ENCODE assay signal across 1 cellular context in the genomic region with DNA sequence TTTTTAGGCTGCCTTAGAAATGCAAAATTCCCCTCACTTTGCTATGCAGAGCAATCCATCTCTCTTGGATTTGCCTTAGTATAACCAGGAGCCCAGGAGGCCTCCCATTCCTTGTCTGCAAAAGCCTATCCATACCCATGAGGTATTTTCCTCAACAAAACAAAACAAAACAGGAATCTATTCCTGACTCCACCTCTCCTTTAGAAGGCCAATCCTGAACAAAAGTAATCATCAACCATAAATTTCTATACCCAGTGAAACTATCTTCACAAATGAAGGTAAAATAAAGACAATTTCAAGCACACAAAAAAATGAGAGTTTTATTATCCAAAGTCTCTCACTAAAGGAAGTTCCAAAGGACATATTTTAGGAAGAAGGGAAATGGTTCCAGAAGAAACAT.
TF ChIP-seq lines count a peak whose summit lies in the region.

No MANE protein-coding gene starts in this region.

TF ChIP-seq in K562, 482 proteins besides CTCF, POLR2A, EP300 and RAD21 (continued from another document):
- no peak for TF ChIP-seq SRSF9 (IDR thresholded peaks at IDR 0.05; ENCODE audit: borderline replicate concordance, low read depth, low read length)
